Comparison of ENCODE assay signal across 12 cellular contexts in genomic region chr5:17317499-17317898, GRCh38.
DNase-seq lines count a peak whose midpoint lies in the region; ATAC-seq and TF ChIP-seq lines count a peak whose summit lies in the region.
"Had no signal": no experiment of that assay in that cellular context is flagged by ENCODE, and none has a peak within 500 bp of the region (broad histone marks: within the 10 kb centered on the region; RNA-seq: fewer than 3 reads in every experiment).

No MANE protein-coding gene starts in this region.

- no peaks in the 10 kb centered on the region for H3K27me3 ChIP-seq in HL-60 (ENCODE audit: insufficient read depth, poor library complexity, severe bottlenecking)
- H3K27me3 ChIP-seq: pancreas had no signal

- no peaks in the 10 kb centered on the region for H3K9me3 ChIP-seq in HEK293 (ENCODE audit: control insufficient read depth, insufficient read depth, low read depth, low read length)
- H3K9me3 ChIP-seq: pancreas had no signal

- DNase-seq in HL-60 (ENCODE audit: low read depth in 1 of 2, low spot score in 1 of 2): peak; percentile 50 to 69
- DNase-seq in fibroblast of villous mesenchyme (ENCODE audit: low read depth): peak; percentile 14
- no peak for DNase-seq in D341Med (ENCODE audit: low spot score)
- DNase-seq in activated gamma-delta T cell treated with Interleukin-2 at 50 U/mL for 16 hours: no peak
- no peak for DNase-seq in NCI-H524 treated with DMSO at 0.1 percent for 48 hours (lab: John Stamatoyannopoulos, UW)
- DNase-seq in ureter (ENCODE audit: low spot score): no peak
- DNase-seq: head of caudate nucleus; pancreas; stimulated activated CD8-positive, alpha-beta memory T cell treated with anti-CD3 and anti-CD28 coated beads, Interleukin-4, amount 100 ng/mL, for 48 hours; WERI-Rb-1 had no signal

- peak; percentile 20 for ATAC-seq in GM18861 (IDR thresholded peaks at IDR 0.05; ENCODE audit: unreplicated experiment)

- no peaks in the 10 kb centered on the region for H3K36me3 ChIP-seq in HEK293 (ENCODE audit: control insufficient read depth in 2 of 2, insufficient read depth in 1 of 2, low read length in 2 of 2)
- H3K36me3 ChIP-seq: pancreas, WERI-Rb-1 had no signal

- no peak for TF ChIP-seq CTCF in HEK293 (tag by site-specific recombination; IDR thresholded peaks at IDR 0.05)
- no peak for TF ChIP-seq CTCF in HL-60 (IDR thresholded peaks at IDR 0.05; ENCODE audit: insufficient read depth, low read length)
- TF ChIP-seq CTCF in fibroblast of villous mesenchyme (IDR thresholded peaks at IDR 0.05; ENCODE audit: insufficient read depth, low read depth, low read length): no peak

- CTCF ChIA-PET in HEK293 (lab: Yijun Ruan, JAX): interaction anchor here (1.0 kb wide), 1 partner anchor 101 kb away, joined by 4 read pairs; no protein-coding TSS in a partner anchor

- H3K4me3 ChIP-seq in HEK293 (ENCODE audit: low read depth, low read length): no peak overlapping the region
- H3K4me3 ChIP-seq in HL-60 (replicated peaks; ENCODE audit: insufficient read depth, low read length): no peak overlapping the region
- no peak overlapping the region for H3K4me3 ChIP-seq in fibroblast of villous mesenchyme (ENCODE audit: low read depth, low read length)
- H3K4me3 ChIP-seq: pancreas had no signal

- POLR2A ChIA-PET in HEK293 (lab: Yijun Ruan, JAX): no interaction called here

- H3K27ac ChIP-seq in HEK293 (ENCODE audit: extremely low read depth, low read depth, low read length) (no peak overlapping the region), HL-60 (replicated peaks) (peak overlapping the region; percentile 82)
- H3K27ac ChIP-seq: pancreas, WERI-Rb-1 had no signal

- H3K4me1 ChIP-seq in HEK293 (ENCODE audit: control insufficient read depth, insufficient read depth, low read length): peaks cover 37% of the 10 kb centered on the region
- H3K4me1 ChIP-seq: pancreas had no signal

TF ChIP-seq in HEK293, 187 proteins besides CTCF, POLR2A, EP300 and RAD21:
- no peak for TF ChIP-seq SCRT1 (tag by site-specific recombination; IDR thresholded peaks at IDR 0.05; ENCODE audit: borderline replicate concordance)
- TF ChIP-seq, protein P1, sequence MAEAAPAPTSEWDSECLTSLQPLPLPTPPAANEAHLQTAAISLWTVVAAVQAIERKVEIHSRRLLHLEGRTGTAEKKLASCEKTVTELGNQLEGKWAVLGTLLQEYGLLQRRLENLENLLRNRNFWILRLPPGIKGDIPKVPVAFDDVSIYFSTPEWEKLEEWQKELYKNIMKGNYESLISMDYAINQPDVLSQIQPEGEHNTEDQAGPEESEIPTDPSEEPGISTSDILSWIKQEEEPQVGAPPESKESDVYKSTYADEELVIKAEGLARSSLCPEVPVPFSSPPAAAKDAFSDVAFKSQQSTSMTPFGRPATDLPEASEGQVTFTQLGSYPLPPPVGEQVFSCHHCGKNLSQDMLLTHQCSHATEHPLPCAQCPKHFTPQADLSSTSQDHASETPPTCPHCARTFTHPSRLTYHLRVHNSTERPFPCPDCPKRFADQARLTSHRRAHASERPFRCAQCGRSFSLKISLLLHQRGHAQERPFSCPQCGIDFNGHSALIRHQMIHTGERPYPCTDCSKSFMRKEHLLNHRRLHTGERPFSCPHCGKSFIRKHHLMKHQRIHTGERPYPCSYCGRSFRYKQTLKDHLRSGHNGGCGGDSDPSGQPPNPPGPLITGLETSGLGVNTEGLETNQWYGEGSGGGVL (tag by site-specific recombination; IDR thresholded peaks at IDR 0.05): 0 out of 2 replicates have a peak, but pooled peaks have one; percentile 28
- TF ChIP-seq, protein P2, sequence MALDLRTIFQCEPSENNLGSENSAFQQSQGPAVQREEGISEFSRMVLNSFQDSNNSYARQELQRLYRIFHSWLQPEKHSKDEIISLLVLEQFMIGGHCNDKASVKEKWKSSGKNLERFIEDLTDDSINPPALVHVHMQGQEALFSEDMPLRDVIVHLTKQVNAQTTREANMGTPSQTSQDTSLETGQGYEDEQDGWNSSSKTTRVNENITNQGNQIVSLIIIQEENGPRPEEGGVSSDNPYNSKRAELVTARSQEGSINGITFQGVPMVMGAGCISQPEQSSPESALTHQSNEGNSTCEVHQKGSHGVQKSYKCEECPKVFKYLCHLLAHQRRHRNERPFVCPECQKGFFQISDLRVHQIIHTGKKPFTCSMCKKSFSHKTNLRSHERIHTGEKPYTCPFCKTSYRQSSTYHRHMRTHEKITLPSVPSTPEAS (tag by site-specific recombination; IDR thresholded peaks at IDR 0.05): peak; percentile 81

Comparison
In these comparisons a context has a peak if more than half of its experiments do, and no peak if none do; other contexts are left out.
1. DNase-seq: peak in HL-60 (2 of 2) and fibroblast of villous mesenchyme (single experiment); none in D341Med (single experiment), activated gamma-delta T cell treated with Interleukin-2 at 50 U/mL for 16 hours (single experiment), NCI-H524 treated with DMSO at 0.1 percent for 48 hours (single experiment) and ureter (single experiment).